ENCODE assay signal across 1 cellular context in the genomic region with DNA sequence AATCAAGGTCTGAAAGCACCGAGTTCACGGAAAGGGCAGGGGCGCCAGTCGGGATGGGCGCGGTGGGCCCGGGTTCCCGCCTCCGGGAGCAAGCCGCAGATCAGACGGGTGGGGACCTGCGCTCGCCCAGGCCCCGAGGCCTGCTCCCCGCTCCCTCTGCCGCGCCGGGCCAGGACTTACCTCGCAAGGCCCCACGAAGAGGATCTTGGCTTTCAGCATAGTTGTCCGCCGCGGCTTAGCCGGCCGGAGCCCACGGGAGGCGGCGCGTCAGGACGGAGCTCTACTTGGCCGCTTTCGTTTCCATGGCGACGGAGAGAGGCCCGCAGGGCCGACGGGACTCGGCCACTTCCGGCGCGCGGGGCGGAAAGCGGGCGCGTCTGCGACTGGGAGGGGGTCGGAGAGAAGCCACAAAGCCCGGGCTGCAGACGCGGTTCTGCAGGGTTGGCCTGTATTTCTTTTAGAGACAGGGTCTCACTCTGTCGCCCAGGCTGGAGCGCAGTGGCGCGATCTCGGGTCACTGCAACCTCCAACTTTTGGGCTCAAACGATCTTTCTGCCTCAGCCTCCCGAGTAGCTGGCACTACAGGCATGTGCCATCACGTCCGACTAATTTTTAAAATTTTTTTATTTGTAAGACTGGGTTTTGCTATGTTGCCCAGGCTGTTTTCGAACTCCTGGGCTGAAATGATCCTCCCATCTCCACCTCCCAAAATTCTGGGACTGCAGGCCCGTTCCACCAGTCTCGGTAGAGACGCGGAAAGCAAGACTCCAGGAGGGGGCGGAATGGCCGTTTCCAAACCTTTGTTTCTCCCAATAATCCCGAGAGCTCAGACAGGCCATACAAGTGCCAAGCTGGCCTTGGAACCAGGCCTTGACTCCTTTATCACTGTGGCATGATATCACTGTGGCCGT.
TF ChIP-seq lines count a peak whose summit lies in the region.

A gene (minus strand): TSS at position 322 of the 911 bp plus-strand sequence. CDS start 103 bp downstream, at position 219.

TF ChIP-seq in K562, 482 proteins besides CTCF, POLR2A, EP300 and RAD21 (continued from another document and continues in another):
- TF ChIP-seq, protein P1, sequence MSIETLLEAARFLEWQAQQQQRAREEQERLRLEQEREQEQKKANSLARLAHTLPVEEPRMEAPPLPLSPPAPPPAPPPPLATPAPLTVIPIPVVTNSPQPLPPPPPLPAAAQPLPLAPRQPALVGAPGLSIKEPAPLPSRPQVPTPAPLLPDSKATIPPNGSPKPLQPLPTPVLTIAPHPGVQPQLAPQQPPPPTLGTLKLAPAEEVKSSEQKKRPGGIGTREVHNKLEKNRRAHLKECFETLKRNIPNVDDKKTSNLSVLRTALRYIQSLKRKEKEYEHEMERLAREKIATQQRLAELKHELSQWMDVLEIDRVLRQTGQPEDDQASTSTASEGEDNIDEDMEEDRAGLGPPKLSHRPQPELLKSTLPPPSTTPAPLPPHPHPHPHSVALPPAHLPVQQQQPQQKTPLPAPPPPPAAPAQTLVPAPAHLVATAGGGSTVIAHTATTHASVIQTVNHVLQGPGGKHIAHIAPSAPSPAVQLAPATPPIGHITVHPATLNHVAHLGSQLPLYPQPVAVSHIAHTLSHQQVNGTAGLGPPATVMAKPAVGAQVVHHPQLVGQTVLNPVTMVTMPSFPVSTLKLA (conservative IDR thresholded peaks at IDR 0.05), result 0 out of 4 replicates have a peak, but pooled peaks of 1 of the 2 experiments have one; percentile 50
- TF ChIP-seq NR2C2 (CRISPR knock-in tag; IDR thresholded peaks at IDR 0.05) (no peak), NR2C2 (tag; IDR thresholded peaks at IDR 0.05) (0 out of 2 replicates have a peak, but pooled peaks have one; percentile 24), ZNF589 (CRISPR knock-in tag; IDR thresholded peaks at IDR 0.05; ENCODE audit: low read depth) (no peak), TEAD4 (IDR thresholded peaks at IDR 0.05; ENCODE audit: low read length) (no peak), TEAD4 (CRISPR knock-in tag; IDR thresholded peaks at IDR 0.05; ENCODE audit: borderline replicate concordance) (no peak), ATF1 (CRISPR knock-in tag; IDR thresholded peaks at IDR 0.05) (no peak), ATF1 (tag; IDR thresholded peaks at IDR 0.05) (peak; percentile 50; the same call in 1 of the 2 replicates), ATF7 (IDR thresholded peaks at IDR 0.05) (peak; percentile 20; the same call in 1 of the 2 replicates), RCOR1 (IDR thresholded peaks at IDR 0.05; ENCODE audit: borderline replicate concordance in 1 of 2, low read depth in 2 of 2, low read length in 2 of 2) (no peak), ZNF133 (CRISPR knock-in tag; IDR thresholded peaks at IDR 0.05) (no peak), DNMT1 (IDR thresholded peaks at IDR 0.05) (no peak), LCOR (CRISPR knock-in tag; IDR thresholded peaks at IDR 0.05) (no peak), RBFOX2 (IDR thresholded peaks at IDR 0.05; ENCODE audit: low read depth, low read length) (peak; percentile 83), ZNF79 (CRISPR knock-in tag; IDR thresholded peaks at IDR 0.05; ENCODE audit: low read depth) (no peak), POLR2G (IDR thresholded peaks at IDR 0.05; ENCODE audit: low read depth, low read length) (peak; percentile 85), ZNF165 (CRISPR knock-in tag; IDR thresholded peaks at IDR 0.05; ENCODE audit: borderline replicate concordance) (no peak), BMI1 (IDR thresholded peaks at IDR 0.05; ENCODE audit: low read length) (peak; percentile 80), ZFP1 (CRISPR knock-in tag; IDR thresholded peaks at IDR 0.05) (no peak), L3MBTL2 (IDR thresholded peaks at IDR 0.05) (peak; percentile 54; the same call in 1 of the 2 replicates), SIN3B (IDR thresholded peaks at IDR 0.05; ENCODE audit: low read depth) (0 out of 2 replicates have a peak, but pooled peaks have one; percentile 38), CBX1 (IDR thresholded peaks at IDR 0.05; ENCODE audit: low read depth) (peak; percentile 77), BHLHE40 (IDR thresholded peaks at IDR 0.05; ENCODE audit: low read length) (no peak), ZNF778 (CRISPR knock-in tag; IDR thresholded peaks at IDR 0.05) (no peak), CBFB (CRISPR knock-in tag; IDR thresholded peaks at IDR 0.05) (no peak), CREBBP (IDR thresholded peaks at IDR 0.05; ENCODE audit: low read depth, low read length) (no peak), MXI1 (IDR thresholded peaks at IDR 0.05; ENCODE audit: low read depth, low read length) (0 out of 2 replicates have a peak, but pooled peaks have one; percentile 44), CAMTA2 (CRISPR knock-in tag; conservative IDR thresholded peaks at IDR 0.05) (no peak), POLR2AphosphoS5 (IDR thresholded peaks at IDR 0.05; ENCODE audit: control insufficient read depth, insufficient read depth, low read depth, low read length) (peak; percentile 65; the same call in 1 of the 2 replicates), KAT2B (IDR thresholded peaks at IDR 0.05; ENCODE audit: low read depth, low read length) (no peak), U2AF1 (optimal IDR thresholded peaks at IDR 0.05; ENCODE audit: low read depth, low read length) (no peak), STAG1 (CRISPR knock-in tag; IDR thresholded peaks at IDR 0.05; ENCODE audit: borderline replicate concordance) (no peak), SMC3 (conservative IDR thresholded peaks at IDR 0.05; ENCODE audit: insufficient read depth, low read depth, low read length) (no peak), FOSL1 (tag; conservative IDR thresholded peaks at IDR 0.05) (no peak), ESRRB (CRISPR knock-in tag; IDR thresholded peaks at IDR 0.05; ENCODE audit: borderline replicate concordance) (no peak), JUND (IDR thresholded peaks at IDR 0.05; ENCODE audit: borderline replicate concordance, low read depth, low read length) (0 out of 2 replicates have a peak, but pooled peaks have one; percentile 24), JUND (tag; IDR thresholded peaks at IDR 0.05; ENCODE audit: borderline replicate concordance, low read depth, low read length) (no peak), MAZ (CRISPR knock-in tag; conservative IDR thresholded peaks at IDR 0.05 in 1 of 2, IDR thresholded peaks at IDR 0.05 in 1 of 2) (peak; percentile 58 to 70; a peak in 3 of 4 replicates), NELFE (IDR thresholded peaks at IDR 0.05; ENCODE audit: insufficient read depth, insufficient read length) (no peak), ZNF699 (CRISPR knock-in tag; IDR thresholded peaks at IDR 0.05; ENCODE audit: insufficient replicate concordance) (no peak), PHF8 (IDR thresholded peaks at IDR 0.05; ENCODE audit: borderline replicate concordance, low read length) (peak; percentile 77), CC2D1A (IDR thresholded peaks at IDR 0.05) (0 out of 2 replicates have a peak, but pooled peaks have one; percentile 20), SMAD1 (IDR thresholded peaks at IDR 0.05; ENCODE audit: low read depth, low read length, partially characterized antibody) (no peak), EP400 (IDR thresholded peaks at IDR 0.05) (peak; percentile 40; the same call in 1 of the 2 replicates)
- TF ChIP-seq, protein P2, sequence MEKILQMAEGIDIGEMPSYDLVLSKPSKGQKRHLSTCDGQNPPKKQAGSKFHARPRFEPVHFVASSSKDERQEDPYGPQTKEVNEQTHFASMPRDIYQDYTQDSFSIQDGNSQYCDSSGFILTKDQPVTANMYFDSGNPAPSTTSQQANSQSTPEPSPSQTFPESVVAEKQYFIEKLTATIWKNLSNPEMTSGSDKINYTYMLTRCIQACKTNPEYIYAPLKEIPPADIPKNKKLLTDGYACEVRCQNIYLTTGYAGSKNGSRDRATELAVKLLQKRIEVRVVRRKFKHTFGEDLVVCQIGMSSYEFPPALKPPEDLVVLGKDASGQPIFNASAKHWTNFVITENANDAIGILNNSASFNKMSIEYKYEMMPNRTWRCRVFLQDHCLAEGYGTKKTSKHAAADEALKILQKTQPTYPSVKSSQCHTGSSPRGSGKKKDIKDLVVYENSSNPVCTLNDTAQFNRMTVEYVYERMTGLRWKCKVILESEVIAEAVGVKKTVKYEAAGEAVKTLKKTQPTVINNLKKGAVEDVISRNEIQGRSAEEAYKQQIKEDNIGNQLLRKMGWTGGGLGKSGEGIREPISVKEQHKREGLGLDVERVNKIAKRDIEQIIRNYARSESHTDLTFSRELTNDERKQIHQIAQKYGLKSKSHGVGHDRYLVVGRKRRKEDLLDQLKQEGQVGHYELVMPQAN (IDR thresholded peaks at IDR 0.05; ENCODE audit: borderline replicate concordance), result peak; percentile 46; the same call in 1 of the 2 replicates
- TF ChIP-seq, protein P3, sequence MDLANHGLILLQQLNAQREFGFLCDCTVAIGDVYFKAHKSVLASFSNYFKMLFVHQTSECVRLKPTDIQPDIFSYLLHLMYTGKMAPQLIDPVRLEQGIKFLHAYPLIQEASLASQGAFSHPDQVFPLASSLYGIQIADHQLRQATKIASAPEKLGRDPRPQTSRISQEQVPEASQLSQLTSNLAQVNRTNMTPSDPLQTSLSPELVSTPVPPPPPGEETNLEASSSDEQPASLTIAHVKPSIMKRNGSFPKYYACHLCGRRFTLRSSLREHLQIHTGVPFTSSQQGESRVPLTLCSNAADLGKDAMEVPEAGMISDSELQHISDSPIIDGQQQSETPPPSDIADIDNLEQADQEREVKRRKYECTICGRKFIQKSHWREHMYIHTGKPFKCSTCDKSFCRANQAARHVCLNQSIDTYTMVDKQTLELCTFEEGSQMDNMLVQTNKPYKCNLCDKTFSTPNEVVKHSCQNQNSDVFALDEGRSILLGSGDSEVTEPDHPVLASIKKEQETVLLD (IDR thresholded peaks at IDR 0.05), result no peak
- TF ChIP-seq, protein P4, sequence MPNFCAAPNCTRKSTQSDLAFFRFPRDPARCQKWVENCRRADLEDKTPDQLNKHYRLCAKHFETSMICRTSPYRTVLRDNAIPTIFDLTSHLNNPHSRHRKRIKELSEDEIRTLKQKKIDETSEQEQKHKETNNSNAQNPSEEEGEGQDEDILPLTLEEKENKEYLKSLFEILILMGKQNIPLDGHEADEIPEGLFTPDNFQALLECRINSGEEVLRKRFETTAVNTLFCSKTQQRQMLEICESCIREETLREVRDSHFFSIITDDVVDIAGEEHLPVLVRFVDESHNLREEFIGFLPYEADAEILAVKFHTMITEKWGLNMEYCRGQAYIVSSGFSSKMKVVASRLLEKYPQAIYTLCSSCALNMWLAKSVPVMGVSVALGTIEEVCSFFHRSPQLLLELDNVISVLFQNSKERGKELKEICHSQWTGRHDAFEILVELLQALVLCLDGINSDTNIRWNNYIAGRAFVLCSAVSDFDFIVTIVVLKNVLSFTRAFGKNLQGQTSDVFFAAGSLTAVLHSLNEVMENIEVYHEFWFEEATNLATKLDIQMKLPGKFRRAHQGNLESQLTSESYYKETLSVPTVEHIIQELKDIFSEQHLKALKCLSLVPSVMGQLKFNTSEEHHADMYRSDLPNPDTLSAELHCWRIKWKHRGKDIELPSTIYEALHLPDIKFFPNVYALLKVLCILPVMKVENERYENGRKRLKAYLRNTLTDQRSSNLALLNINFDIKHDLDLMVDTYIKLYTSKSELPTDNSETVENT (CRISPR knock-in tag; IDR thresholded peaks at IDR 0.05), result peak; percentile 56; the same call in 1 of the 2 replicates
- TF ChIP-seq, protein P5, sequence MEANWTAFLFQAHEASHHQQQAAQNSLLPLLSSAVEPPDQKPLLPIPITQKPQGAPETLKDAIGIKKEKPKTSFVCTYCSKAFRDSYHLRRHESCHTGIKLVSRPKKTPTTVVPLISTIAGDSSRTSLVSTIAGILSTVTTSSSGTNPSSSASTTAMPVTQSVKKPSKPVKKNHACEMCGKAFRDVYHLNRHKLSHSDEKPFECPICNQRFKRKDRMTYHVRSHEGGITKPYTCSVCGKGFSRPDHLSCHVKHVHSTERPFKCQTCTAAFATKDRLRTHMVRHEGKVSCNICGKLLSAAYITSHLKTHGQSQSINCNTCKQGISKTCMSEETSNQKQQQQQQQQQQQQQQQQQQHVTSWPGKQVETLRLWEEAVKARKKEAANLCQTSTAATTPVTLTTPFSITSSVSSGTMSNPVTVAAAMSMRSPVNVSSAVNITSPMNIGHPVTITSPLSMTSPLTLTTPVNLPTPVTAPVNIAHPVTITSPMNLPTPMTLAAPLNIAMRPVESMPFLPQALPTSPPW (CRISPR knock-in tag; IDR thresholded peaks at IDR 0.05), result peak; percentile 77
- TF ChIP-seq, protein P6, sequence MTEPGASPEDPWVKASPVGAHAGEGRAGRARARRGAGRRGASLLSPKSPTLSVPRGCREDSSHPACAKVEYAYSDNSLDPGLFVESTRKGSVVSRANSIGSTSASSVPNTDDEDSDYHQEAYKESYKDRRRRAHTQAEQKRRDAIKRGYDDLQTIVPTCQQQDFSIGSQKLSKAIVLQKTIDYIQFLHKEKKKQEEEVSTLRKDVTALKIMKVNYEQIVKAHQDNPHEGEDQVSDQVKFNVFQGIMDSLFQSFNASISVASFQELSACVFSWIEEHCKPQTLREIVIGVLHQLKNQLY (CRISPR knock-in tag; conservative IDR thresholded peaks at IDR 0.05), result no peak
- TF ChIP-seq, protein P7, sequence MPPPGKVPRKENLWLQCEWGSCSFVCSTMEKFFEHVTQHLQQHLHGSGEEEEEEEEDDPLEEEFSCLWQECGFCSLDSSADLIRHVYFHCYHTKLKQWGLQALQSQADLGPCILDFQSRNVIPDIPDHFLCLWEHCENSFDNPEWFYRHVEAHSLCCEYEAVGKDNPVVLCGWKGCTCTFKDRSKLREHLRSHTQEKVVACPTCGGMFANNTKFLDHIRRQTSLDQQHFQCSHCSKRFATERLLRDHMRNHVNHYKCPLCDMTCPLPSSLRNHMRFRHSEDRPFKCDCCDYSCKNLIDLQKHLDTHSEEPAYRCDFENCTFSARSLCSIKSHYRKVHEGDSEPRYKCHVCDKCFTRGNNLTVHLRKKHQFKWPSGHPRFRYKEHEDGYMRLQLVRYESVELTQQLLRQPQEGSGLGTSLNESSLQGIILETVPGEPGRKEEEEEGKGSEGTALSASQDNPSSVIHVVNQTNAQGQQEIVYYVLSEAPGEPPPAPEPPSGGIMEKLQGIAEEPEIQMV (tag; conservative IDR thresholded peaks at IDR 0.05; ENCODE audit: low read depth), result no peak
- TF ChIP-seq, protein P8, sequence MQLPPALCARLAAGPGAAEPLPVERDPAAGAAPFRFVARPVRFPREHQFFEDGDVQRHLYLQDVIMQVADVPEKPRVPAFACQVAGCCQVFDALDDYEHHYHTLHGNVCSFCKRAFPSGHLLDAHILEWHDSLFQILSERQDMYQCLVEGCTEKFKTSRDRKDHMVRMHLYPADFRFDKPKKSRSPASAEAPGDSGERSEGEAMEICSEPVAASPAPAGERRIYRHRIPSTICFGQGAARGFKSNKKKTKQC (CRISPR knock-in tag; IDR thresholded peaks at IDR 0.05), result 0 out of 2 replicates have a peak, but pooled peaks have one; percentile 32
